1 cellular context compared by ENCODE assay signal in the genomic region with DNA sequence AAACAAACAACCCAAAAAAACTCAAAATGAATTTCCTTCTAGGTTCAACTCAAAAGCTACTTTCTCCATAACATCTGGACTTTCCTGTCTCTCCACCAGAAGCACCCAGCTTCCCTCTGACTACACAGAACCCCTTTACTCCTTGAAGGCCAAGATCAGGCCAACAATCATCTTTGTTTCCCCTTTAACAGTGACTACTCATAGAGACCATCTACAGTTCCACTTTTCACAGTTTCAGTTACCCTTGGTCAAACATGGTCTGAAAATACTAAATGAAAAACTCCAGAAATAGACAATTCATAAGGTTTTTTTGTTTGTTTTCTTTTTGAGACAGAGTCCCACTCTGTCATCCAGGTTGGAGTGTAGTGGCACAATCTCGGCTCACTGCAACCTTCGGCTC.
TF ChIP-seq lines count a peak whose summit lies in the region.

No MANE protein-coding gene starts in this region.

TF ChIP-seq in GM23338, 12 proteins besides CTCF, POLR2A, EP300 and RAD21 (continued from another document):
- no peak for TF ChIP-seq ZNF462 (CRISPR knock-in tag; IDR thresholded peaks at IDR 0.05)
- TF ChIP-seq JUNB (IDR thresholded peaks at IDR 0.05; ENCODE audit: unreplicated experiment): no peak
- TF ChIP-seq NANOG (IDR thresholded peaks at IDR 0.05; ENCODE audit: borderline replicate concordance): no peak
- TF ChIP-seq, protein P1, sequence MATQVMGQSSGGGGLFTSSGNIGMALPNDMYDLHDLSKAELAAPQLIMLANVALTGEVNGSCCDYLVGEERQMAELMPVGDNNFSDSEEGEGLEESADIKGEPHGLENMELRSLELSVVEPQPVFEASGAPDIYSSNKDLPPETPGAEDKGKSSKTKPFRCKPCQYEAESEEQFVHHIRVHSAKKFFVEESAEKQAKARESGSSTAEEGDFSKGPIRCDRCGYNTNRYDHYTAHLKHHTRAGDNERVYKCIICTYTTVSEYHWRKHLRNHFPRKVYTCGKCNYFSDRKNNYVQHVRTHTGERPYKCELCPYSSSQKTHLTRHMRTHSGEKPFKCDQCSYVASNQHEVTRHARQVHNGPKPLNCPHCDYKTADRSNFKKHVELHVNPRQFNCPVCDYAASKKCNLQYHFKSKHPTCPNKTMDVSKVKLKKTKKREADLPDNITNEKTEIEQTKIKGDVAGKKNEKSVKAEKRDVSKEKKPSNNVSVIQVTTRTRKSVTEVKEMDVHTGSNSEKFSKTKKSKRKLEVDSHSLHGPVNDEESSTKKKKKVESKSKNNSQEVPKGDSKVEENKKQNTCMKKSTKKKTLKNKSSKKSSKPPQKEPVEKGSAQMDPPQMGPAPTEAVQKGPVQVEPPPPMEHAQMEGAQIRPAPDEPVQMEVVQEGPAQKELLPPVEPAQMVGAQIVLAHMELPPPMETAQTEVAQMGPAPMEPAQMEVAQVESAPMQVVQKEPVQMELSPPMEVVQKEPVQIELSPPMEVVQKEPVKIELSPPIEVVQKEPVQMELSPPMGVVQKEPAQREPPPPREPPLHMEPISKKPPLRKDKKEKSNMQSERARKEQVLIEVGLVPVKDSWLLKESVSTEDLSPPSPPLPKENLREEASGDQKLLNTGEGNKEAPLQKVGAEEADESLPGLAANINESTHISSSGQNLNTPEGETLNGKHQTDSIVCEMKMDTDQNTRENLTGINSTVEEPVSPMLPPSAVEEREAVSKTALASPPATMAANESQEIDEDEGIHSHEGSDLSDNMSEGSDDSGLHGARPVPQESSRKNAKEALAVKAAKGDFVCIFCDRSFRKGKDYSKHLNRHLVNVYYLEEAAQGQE (IDR thresholded peaks at IDR 0.05; ENCODE audit: unreplicated experiment): no peak
- TF ChIP-seq STAT1 (IDR thresholded peaks at IDR 0.05; ENCODE audit: unreplicated experiment): no peak
- TF ChIP-seq EZH2phosphoT487 (IDR thresholded peaks at IDR 0.05; ENCODE audit: unreplicated experiment): no peak
- TF ChIP-seq ZNF114 (CRISPR knock-in tag; IDR thresholded peaks at IDR 0.05): no peak
- TF ChIP-seq EZH2 (IDR thresholded peaks at IDR 0.05; ENCODE audit: low read depth, unreplicated experiment): no peak
